24 cellular contexts compared by ENCODE assay signal in the genomic region with DNA sequence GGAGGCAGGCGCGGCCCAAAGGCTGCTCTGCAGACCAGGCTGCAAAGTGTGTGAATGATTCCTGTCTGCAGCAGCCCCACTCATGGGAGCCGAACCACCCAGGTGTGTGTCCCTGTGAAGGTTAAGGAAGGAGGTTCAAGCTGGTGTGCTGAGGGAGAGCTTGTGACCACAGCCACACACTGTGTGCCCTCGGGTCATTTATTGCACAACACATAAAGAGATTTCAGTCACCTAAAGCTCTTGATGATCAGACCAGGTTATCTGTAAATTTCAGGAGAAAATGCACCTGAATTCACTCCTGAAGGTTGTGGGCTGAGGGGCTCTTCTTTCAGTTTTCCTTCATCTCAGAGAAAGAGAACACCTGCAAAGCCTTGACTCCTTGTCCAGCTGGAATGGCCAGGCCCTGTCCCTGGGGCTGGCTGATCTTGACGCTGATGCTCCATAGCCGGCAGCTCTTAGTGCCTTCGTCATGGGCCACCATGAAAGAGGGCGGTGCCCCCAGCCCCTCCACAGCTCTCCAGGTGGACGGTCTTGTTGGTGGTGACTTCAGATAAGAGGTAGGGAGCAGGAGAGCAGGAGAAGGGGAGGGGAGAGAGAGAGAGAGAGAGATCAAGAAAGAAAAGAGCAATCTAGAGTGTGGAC.
A peak's percentile ranks its signal among the peaks of the same experiment; 100 is the strongest.
DNase-seq lines count a peak whose midpoint lies in the region; ATAC-seq and TF ChIP-seq lines count a peak whose summit lies in the region.
"Had no signal": no experiment of that assay in that cellular context is flagged by ENCODE, and none has a peak within 500 bp of the region (broad histone marks: within the 10 kb centered on the region; RNA-seq: fewer than 3 reads in every experiment).

No MANE protein-coding gene starts in this region.

- intact Hi-C loops in MCF 10A (cut with micrococcal nuclease) (no loop called here), mammary epithelial cell (cut with micrococcal nuclease) (no loop called here)

- no peak overlapping the region for H3K4me2 ChIP-seq in mammary epithelial cell (ENCODE audit: insufficient read depth, low read depth, low read length)

- WGBS in mammary epithelial cell (ENCODE audit: low coverage, missing lambda C conversion rate) = 87% methylated on average over 9 of the region's 9 CpGs

- no peak for ATAC-seq in HG02798 (IDR thresholded peaks at IDR 0.05; ENCODE audit: poor library complexity, unreplicated experiment)
- ATAC-seq: CD8-positive, alpha-beta T cell had no signal

- in situ Hi-C loops in mammary epithelial cell (cut with MboI; ENCODE audit: low sequenced_read_pairs in 2 of 2) = loop anchor here in 1 of 2 donors (25.0 kb wide), 1 partner anchor 204 kb away; no protein-coding TSS in a partner anchor

- dilution Hi-C loops in mammary epithelial cell (cut with HindIII; ENCODE audit: low sequenced_read_pairs) = no loop called here

- TF ChIP-seq CTCF in MCF 10A (IDR thresholded peaks at IDR 0.05; ENCODE audit: unreplicated experiment) (no peak), mammary epithelial cell (conservative IDR thresholded peaks at IDR 0.05 in 1 of 2, IDR thresholded peaks at IDR 0.05 in 1 of 2; ENCODE audit: extremely low read depth in 1 of 2, insufficient read depth in 1 of 2, low read depth in 1 of 2, low read length in 2 of 2) (no peak), progenitor cell of endocrine pancreas (IDR thresholded peaks at IDR 0.05; ENCODE audit: unreplicated experiment) (no peak)

- CTCF ChIA-PET in MCF 10A (lab: Yijun Ruan, JAX) (interaction anchor here (0.6 to 2.1 kb wide), 9 partner anchors 11 to 220 kb away, joined by 3 to 16 read pairs (median 3); no protein-coding TSS in a partner anchor), mammary epithelial cell (lab: Charles Lee; ENCODE audit: low non-redundant PET) (no interaction called here)
- CTCF ChIA-PET in activated CD4-positive, alpha-beta T cell treated with anti-CD3 and anti-CD28 coated beads, Interleukin-2, amount 10 ng/mL, durations not matched to agents 7 days and 5 days (lab: Charles Lee) = interaction anchor here (0.6 to 1.8 kb wide), 4 partner anchors 9 to 127 kb away, joined by 3 to 5 read pairs (median 4); no protein-coding TSS in a partner anchor

- no peaks in the 10 kb centered on the region for H4K20me1 ChIP-seq in mammary epithelial cell (ENCODE audit: insufficient read depth, low read length)

- H3K9me3 ChIP-seq in mammary epithelial cell (replicated peaks; ENCODE audit: insufficient read depth, low read length) = no peaks in the 10 kb centered on the region
- H3K9me3 ChIP-seq: SJSA1 had no signal

- H3K36me3 Mint-ChIP-seq in MCF 10A (ENCODE audit: insufficient read depth, unreplicated experiment) = no peaks in the 10 kb centered on the region
- no peaks in the 10 kb centered on the region for H3K36me3 Mint-ChIP-seq in progenitor cell of endocrine pancreas (ENCODE audit: insufficient read depth)
- no peaks in the 10 kb centered on the region for H3K36me3 Mint-ChIP-seq in activated CD4-positive, alpha-beta T cell treated with anti-CD3 and anti-CD28 coated beads, Interleukin-2, amount 10 ng/mL, durations not matched to agents 7 days and 5 days (ENCODE audit: low read depth)
- H3K36me3 Mint-ChIP-seq: CD8-positive, alpha-beta T cell had no signal

- no peaks in the 10 kb centered on the region for H3K79me2 ChIP-seq in mammary epithelial cell (ENCODE audit: insufficient read depth, low read length)

- H2AFZ ChIP-seq in mammary epithelial cell (ENCODE audit: low read depth, low read length) = no peak overlapping the region

- H3K9ac ChIP-seq in mammary epithelial cell (ENCODE audit: insufficient read depth, low read length) = no peak overlapping the region

- H3K27ac Mint-ChIP-seq in MCF 10A (ENCODE audit: low read depth, unreplicated experiment) (no peak overlapping the region), progenitor cell of endocrine pancreas (peak overlapping the region; percentile 3)
- H3K27ac Mint-ChIP-seq in activated CD4-positive, alpha-beta T cell treated with anti-CD3 and anti-CD28 coated beads, Interleukin-2, amount 10 ng/mL, durations not matched to agents 7 days and 5 days = no peak overlapping the region
- H3K27ac Mint-ChIP-seq: B cell; CD8-positive, alpha-beta T cell had no signal

- H3K4me1 Mint-ChIP-seq in MCF 10A (ENCODE audit: insufficient read depth, unreplicated experiment) = no peaks in the 10 kb centered on the region
- H3K4me1 Mint-ChIP-seq in progenitor cell of endocrine pancreas (ENCODE audit: low read depth) = peaks cover 23% of the 10 kb centered on the region
- H3K4me1 Mint-ChIP-seq in activated CD4-positive, alpha-beta T cell treated with anti-CD3 and anti-CD28 coated beads, Interleukin-2, amount 10 ng/mL, durations not matched to agents 7 days and 5 days = no peaks in the 10 kb centered on the region
- H3K4me1 Mint-ChIP-seq: B cell had no signal

- H3K4me1 ChIP-seq in mammary epithelial cell (ENCODE audit: insufficient read depth, low read length) = no peaks in the 10 kb centered on the region
- H3K4me1 ChIP-seq: SJSA1 had no signal

- H3K4me3 Mint-ChIP-seq in MCF 10A (ENCODE audit: unreplicated experiment) (no peak overlapping the region), progenitor cell of endocrine pancreas (ENCODE audit: low read depth) (no peak overlapping the region)
- no peak overlapping the region for H3K4me3 Mint-ChIP-seq in activated CD4-positive, alpha-beta T cell treated with anti-CD3 and anti-CD28 coated beads, Interleukin-2, amount 10 ng/mL, durations not matched to agents 7 days and 5 days
- H3K4me3 Mint-ChIP-seq: B cell; CD8-positive, alpha-beta T cell had no signal

- POLR2A ChIA-PET in MCF 10A (lab: Yijun Ruan, JAX) = interaction anchor here (1.2 kb wide), 1 partner anchor 12 kb away, joined by 3 read pairs; no protein-coding TSS in a partner anchor
- POLR2A ChIA-PET in activated CD4-positive, alpha-beta T cell treated with anti-CD3 and anti-CD28 coated beads, Interleukin-2, amount 10 ng/mL, durations not matched to agents 7 days and 5 days (lab: Charles Lee) = no interaction called here

- H3K4me3 ChIP-seq in mammary epithelial cell (replicated peaks in 1 of 3; ENCODE audit: insufficient read depth in 1 of 3, low read depth in 2 of 3, low read length in 3 of 3) = no peak overlapping the region
- H3K4me3 ChIP-seq: SJSA1 had no signal

- H3K9me3 Mint-ChIP-seq in MCF 10A (ENCODE audit: unreplicated experiment) = no peaks in the 10 kb centered on the region
- H3K9me3 Mint-ChIP-seq in progenitor cell of endocrine pancreas (ENCODE audit: low read depth) = no peaks in the 10 kb centered on the region
- no peaks in the 10 kb centered on the region for H3K9me3 Mint-ChIP-seq in activated CD4-positive, alpha-beta T cell treated with anti-CD3 and anti-CD28 coated beads, Interleukin-2, amount 10 ng/mL, durations not matched to agents 7 days and 5 days
- H3K9me3 Mint-ChIP-seq: CD8-positive, alpha-beta T cell had no signal

- DNase-seq in MCF 10A (ENCODE audit: unreplicated experiment) = peak; percentile 17
- no peak for DNase-seq in mammary epithelial cell
- DNase-seq in kidney tubule cell (ENCODE audit: low spot score) = peak; percentile 10
- DNase-seq in progenitor cell of endocrine pancreas (ENCODE audit: low spot score, unreplicated experiment) = no peak
- no peak for DNase-seq in SW 1271 (lab: John Stamatoyannopoulos, UW)
- DNase-seq in activated CD4-positive, alpha-beta T cell treated with anti-CD3 and anti-CD28 coated beads, Interleukin-2, amount 10 ng/mL, durations not matched to agents 7 days and 5 days = no peak
- DNase-seq: CD8-positive, alpha-beta T cell; DMS 273 treated with DMSO at 0.1 percent for 48 hours; DMS79; GDM1; KG1; NCI-H1048; NCI-H1417; NCI-H1694; NCI-H2029 treated with DMSO at 0.1 percent for 48 hours; NCI-H446 treated with DMSO at 0.1 percent for 48 hours; NCI-H526 treated with DMSO at 0.1 percent for 48 hours; Right ventricle myocardium superior; RPMI8226 had no signal

- H3K27me3 ChIP-seq in mammary epithelial cell (ENCODE audit: insufficient read depth, low read length) = no peaks in the 10 kb centered on the region
- H3K27me3 ChIP-seq: SJSA1 had no signal

- no peak overlapping the region for H3K27ac ChIP-seq in mammary epithelial cell (ENCODE audit: insufficient read depth, low read depth, low read length)
- H3K27ac ChIP-seq: 22Rv1, C4-2B, SJSA1 had no signal

- peaks cover 24% of the 10 kb centered on the region for H3K27me3 Mint-ChIP-seq in MCF 10A (ENCODE audit: insufficient read depth, unreplicated experiment)
- peaks cover 1% of the 10 kb centered on the region for H3K27me3 Mint-ChIP-seq in progenitor cell of endocrine pancreas
- H3K27me3 Mint-ChIP-seq in activated CD4-positive, alpha-beta T cell treated with anti-CD3 and anti-CD28 coated beads, Interleukin-2, amount 10 ng/mL, durations not matched to agents 7 days and 5 days = peaks cover 10% of the 10 kb centered on the region

- H3K36me3 ChIP-seq in mammary epithelial cell (ENCODE audit: insufficient read depth, low read length) = no peaks in the 10 kb centered on the region
- H3K36me3 ChIP-seq: SJSA1 had no signal

- no TSS peak for BruUV-seq in MCF 10A (replicated peaks; lab: Mats Ljungman, UMichigan)
- no TSS peak for BruUV-seq in mammary epithelial cell (replicated peaks; lab: Mats Ljungman, UMichigan)

Comparison
In these comparisons a context has a peak if more than half of its experiments do, and no peak if none do; other contexts are left out.
1. DNase-seq: peak in MCF 10A (single experiment) and kidney tubule cell (single experiment); none in mammary epithelial cell (single experiment), progenitor cell of endocrine pancreas (single experiment), SW 1271 (0 of 2) and activated CD4-positive, alpha-beta T cell treated with anti-CD3 and anti-CD28 coated beads, Interleukin-2, amount 10 ng/mL, durations not matched to agents 7 days and 5 days (single experiment).